ENCODE assay signal across 12 cellular contexts in the genomic region with DNA sequence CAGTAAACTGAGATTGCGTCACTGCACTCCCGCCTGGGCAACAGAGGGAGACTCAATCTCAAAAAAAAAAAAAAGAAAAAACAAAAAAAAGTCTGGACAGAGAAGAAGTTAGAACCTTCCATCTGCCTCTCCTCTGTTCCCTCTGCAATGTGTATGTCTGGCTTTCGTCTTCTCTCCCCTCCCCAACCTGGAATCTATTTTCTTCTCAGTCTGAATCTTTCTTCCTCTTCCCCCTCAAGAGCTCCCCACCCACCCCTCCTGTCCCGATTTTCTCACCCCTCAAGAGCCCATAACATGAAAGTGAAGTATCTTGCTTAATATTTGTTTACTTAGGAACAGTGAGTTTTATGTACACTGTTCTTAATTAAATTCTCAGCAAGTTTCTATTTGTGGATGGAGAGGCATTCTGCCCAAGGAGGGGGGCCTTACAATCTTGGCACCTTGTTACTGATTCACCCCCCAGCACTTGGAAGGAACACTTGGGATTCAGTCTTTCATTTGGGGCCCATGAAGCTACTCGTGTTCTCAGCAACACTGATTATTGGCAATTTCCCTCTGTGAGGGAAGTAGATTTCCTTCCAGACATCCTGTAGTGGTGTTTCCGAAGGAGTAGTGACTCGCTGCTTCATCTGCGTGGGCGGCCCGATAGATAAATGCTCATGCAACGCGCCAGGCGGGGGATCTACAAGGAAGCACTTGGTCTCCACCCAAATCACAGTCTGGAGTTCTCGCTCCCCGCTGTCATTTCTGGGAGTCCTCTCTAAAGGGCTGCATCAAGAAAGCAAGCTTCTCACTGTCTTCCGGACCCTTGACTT.
DNase-seq lines count a peak whose midpoint lies in the region; ATAC-seq, FAIRE-seq and TF ChIP-seq lines count a peak whose summit lies in the region.
"Had no signal": no experiment of that assay in that cellular context is flagged by ENCODE, and none has a peak within 500 bp of the region (broad histone marks: within the 10 kb centered on the region; RNA-seq: fewer than 3 reads in every experiment).

No MANE protein-coding gene starts in this region.

- H4K20me1 ChIP-seq in GM23248 (ENCODE audit: insufficient read depth) (no peaks in the 10 kb centered on the region), K562 (replicated peaks; ENCODE audit: control insufficient read depth, insufficient read depth, low read length) (0 out of 2 replicates have a peak, but pooled peaks cover 4% of the 10 kb centered on the region), smooth muscle cell (ENCODE audit: low read depth) (no peaks in the 10 kb centered on the region)

- H2AFZ ChIP-seq in GM23248 (peak overlapping the region; percentile 66), K562 (ENCODE audit: low read depth, low read length) (no peak overlapping the region), smooth muscle cell (ENCODE audit: low read depth) (no peak overlapping the region)

- intact Hi-C loops in K562 (cut with micrococcal nuclease): no loop called here

- peak overlapping the region; percentile 81 for H3K4me2 ChIP-seq in GM23248 (ENCODE audit: unreplicated experiment)
- no peak overlapping the region for H3K4me2 ChIP-seq in K562 (ENCODE audit: insufficient read depth, low read length)
- peak overlapping the region; percentile 35 for H3K4me2 ChIP-seq in smooth muscle cell

- no TSS peak for BruUV-seq in K562 (replicated peaks; lab: Mats Ljungman, UMichigan)

- H3K27ac ChIP-seq in GM23248 (peak overlapping the region; percentile 18; the same call in 1 of the 2 replicates), K562 (ENCODE audit: extremely low read depth, low read depth, low read length) (no peak overlapping the region), smooth muscle cell (ENCODE audit: low read depth) (peak overlapping the region; percentile 66)
- H3K27ac ChIP-seq: esophagus squamous epithelium, suprapubic skin had no signal

- TF ChIP-seq POLR2A in K562 (conservative IDR thresholded peaks at IDR 0.05): no peak

- CTCF ChIA-PET in K562 (lab: Yijun Ruan, JAX; ENCODE audit: low intra/inter-chr PET ratio): no interaction called here

- H3K9me1 ChIP-seq in K562 (ENCODE audit: control insufficient read depth, insufficient read depth, low read length): no peaks in the 10 kb centered on the region

- H3K36me3 ChIP-seq in GM23248 (ENCODE audit: low read depth) (no peaks in the 10 kb centered on the region), K562 (ENCODE audit: control insufficient read depth, insufficient read depth, low read length) (no peaks in the 10 kb centered on the region), smooth muscle cell (ENCODE audit: low read depth) (no peaks in the 10 kb centered on the region)
- H3K36me3 ChIP-seq: esophagus squamous epithelium, suprapubic skin had no signal

- H3K9me3 ChIP-seq in GM23248 (ENCODE audit: low read depth) (no peaks in the 10 kb centered on the region), K562 (replicated peaks; ENCODE audit: control insufficient read depth, insufficient read depth, low read depth, low read length) (no peaks in the 10 kb centered on the region), smooth muscle cell (replicated peaks; ENCODE audit: low read depth) (no peaks in the 10 kb centered on the region)
- H3K9me3 ChIP-seq: suprapubic skin had no signal

- no peak for FAIRE-seq in K562 (lab: Jason Lieb, UNC)
- FAIRE-seq: colon had no signal

- DNase-seq in GM23248: peak; percentile 96
- DNase-seq in K562 (ENCODE audit: extremely low read depth in 1 of 4, low spot score in 3 of 4): peak in 1 of 4 experiments; percentile 32
- peak; percentile 16 for DNase-seq in hepatic stellate cell (ENCODE audit: low spot score)
- no peak for DNase-seq in smooth muscle cell (lab: John Stamatoyannopoulos, UW; ENCODE audit: unreplicated experiment)
- DNase-seq in CD1c-positive myeloid dendritic cell (ENCODE audit: extremely low spot score): no peak
- DNase-seq: Caco-2, esophagus squamous epithelium, NCI-H2029 treated with DMSO at 0.1 percent for 48 hours had no signal

- no peak for TF ChIP-seq RAD21 in K562 (CRISPR knock-in tag; conservative IDR thresholded peaks at IDR 0.05 in 1 of 2, IDR thresholded peaks at IDR 0.05 in 1 of 2)

- H3K27me3 ChIP-seq in GM23248 (replicated peaks; ENCODE audit: insufficient read depth) (no peaks in the 10 kb centered on the region), K562 (ENCODE audit: control insufficient read depth in 2 of 2, insufficient read depth in 2 of 2, low read length in 2 of 2) (peaks cover 5 to 24% of the 10 kb centered on the region in 2 experiments; a peak in 4 of 5 replicates), smooth muscle cell (ENCODE audit: low read depth) (no peaks in the 10 kb centered on the region)

- peak overlapping the region; percentile 23 for H3K4me3 ChIP-seq in GM23248
- no peak overlapping the region for H3K4me3 ChIP-seq in K562
- no peak overlapping the region for H3K4me3 ChIP-seq in smooth muscle cell
- H3K4me3 ChIP-seq: esophagus squamous epithelium, suprapubic skin had no signal

- H3K9ac ChIP-seq in GM23248 (no peak overlapping the region; the same call in 1 of the 2 replicates), K562 (ENCODE audit: insufficient read depth in 1 of 2, low read depth in 2 of 2, low read length in 2 of 2) (no peak overlapping the region), smooth muscle cell (ENCODE audit: low read depth) (no peak overlapping the region)

- in situ Hi-C loops in GM23248 (cut with MboI) (no loop called here), K562 (cut with MboI) (no loop called here)

- WGBS in GM23248 (ENCODE audit: low coverage in 1 of 2, low lambda C conversion rate in 2 of 2, missing lambda C conversion rate in 2 of 2), 2 experiments: 4% methylated on average over 15 to 16 of the region's 16 CpGs
- 0% methylated on average over 13 of the region's 16 CpGs for WGBS in K562 (ENCODE audit: insufficient coverage, low coverage, missing lambda C conversion rate)
- 27% methylated on average over 16 of the region's 16 CpGs for WGBS in smooth muscle cell (ENCODE audit: low lambda C conversion rate)

- POLR2A ChIA-PET in K562 (lab: Yijun Ruan, JAX): interaction anchor here (0.7 kb wide), 1 partner anchor 16 kb away, joined by 3 read pairs; no protein-coding TSS in a partner anchor

- H3F3A ChIP-seq in GM23248 (ENCODE audit: insufficient read depth) (peaks cover 17% of the 10 kb centered on the region; the same call in 1 of the 2 replicates), smooth muscle cell (ENCODE audit: low read depth) (no peaks in the 10 kb centered on the region)

- no peak for TF ChIP-seq EP300 in K562 (IDR thresholded peaks at IDR 0.05; ENCODE audit: low read length)

- ATAC-seq in K562 (no peak), HG02642 (IDR thresholded peaks at IDR 0.05; ENCODE audit: poor library complexity, unreplicated experiment) (no peak), HG02571 (IDR thresholded peaks at IDR 0.05; ENCODE audit: unreplicated experiment) (no peak)

- H3K4me1 ChIP-seq in GM23248 (ENCODE audit: insufficient read depth) (peaks cover 29% of the 10 kb centered on the region), K562 (replicated peaks in 1 of 2; ENCODE audit: control insufficient read depth in 2 of 2, insufficient read depth in 2 of 2, low read length in 2 of 2) (peaks cover 0 to 7% of the 10 kb centered on the region in 2 experiments; a peak in 2 of 5 replicates), smooth muscle cell (ENCODE audit: low read depth) (peaks cover 6% of the 10 kb centered on the region)
- H3K4me1 ChIP-seq: Caco-2 had no signal

- H3K9me2 ChIP-seq in GM23248 (ENCODE audit: insufficient read depth): no peaks in the 10 kb centered on the region

- H3K79me2 ChIP-seq in GM23248 (ENCODE audit: insufficient read depth): no peaks in the 10 kb centered on the region
- H3K79me2 ChIP-seq in K562 (ENCODE audit: control insufficient read depth, insufficient read depth, low read length): no peaks in the 10 kb centered on the region
- no peaks in the 10 kb centered on the region for H3K79me2 ChIP-seq in smooth muscle cell (ENCODE audit: low read depth)

- TF ChIP-seq CTCF in K562 (IDR thresholded peaks at IDR 0.05 in 2 of 3, conservative IDR thresholded peaks at IDR 0.05 in 1 of 3; ENCODE audit: insufficient read depth in 2 of 3, low read depth in 1 of 3, low read length in 3 of 3) (no peak), smooth muscle cell (IDR thresholded peaks at IDR 0.05; ENCODE audit: borderline replicate concordance, insufficient read depth, poor library complexity, severe bottlenecking) (no peak)

TF ChIP-seq in K562, 482 proteins besides CTCF, POLR2A, EP300 and RAD21:
- TF ChIP-seq EGR1 (conservative IDR thresholded peaks at IDR 0.05) (peak; percentile 86), BMI1 (IDR thresholded peaks at IDR 0.05; ENCODE audit: low read length) (no peak), ZNF583 (CRISPR knock-in tag; IDR thresholded peaks at IDR 0.05) (no peak), BACH1 (tag; IDR thresholded peaks at IDR 0.05) (no peak), ZNF232 (CRISPR knock-in tag; IDR thresholded peaks at IDR 0.05) (no peak), ZBTB7A (IDR thresholded peaks at IDR 0.05; ENCODE audit: borderline replicate concordance, control insufficient read depth, low read depth, low read length) (no peak)
- TF ChIP-seq, protein P1, sequence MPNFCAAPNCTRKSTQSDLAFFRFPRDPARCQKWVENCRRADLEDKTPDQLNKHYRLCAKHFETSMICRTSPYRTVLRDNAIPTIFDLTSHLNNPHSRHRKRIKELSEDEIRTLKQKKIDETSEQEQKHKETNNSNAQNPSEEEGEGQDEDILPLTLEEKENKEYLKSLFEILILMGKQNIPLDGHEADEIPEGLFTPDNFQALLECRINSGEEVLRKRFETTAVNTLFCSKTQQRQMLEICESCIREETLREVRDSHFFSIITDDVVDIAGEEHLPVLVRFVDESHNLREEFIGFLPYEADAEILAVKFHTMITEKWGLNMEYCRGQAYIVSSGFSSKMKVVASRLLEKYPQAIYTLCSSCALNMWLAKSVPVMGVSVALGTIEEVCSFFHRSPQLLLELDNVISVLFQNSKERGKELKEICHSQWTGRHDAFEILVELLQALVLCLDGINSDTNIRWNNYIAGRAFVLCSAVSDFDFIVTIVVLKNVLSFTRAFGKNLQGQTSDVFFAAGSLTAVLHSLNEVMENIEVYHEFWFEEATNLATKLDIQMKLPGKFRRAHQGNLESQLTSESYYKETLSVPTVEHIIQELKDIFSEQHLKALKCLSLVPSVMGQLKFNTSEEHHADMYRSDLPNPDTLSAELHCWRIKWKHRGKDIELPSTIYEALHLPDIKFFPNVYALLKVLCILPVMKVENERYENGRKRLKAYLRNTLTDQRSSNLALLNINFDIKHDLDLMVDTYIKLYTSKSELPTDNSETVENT (CRISPR knock-in tag; IDR thresholded peaks at IDR 0.05): no peak
TF ChIP-seq in K562: peak in this region for 1.

Comparison
In these comparisons a context has a peak if more than half of its experiments do, and no peak if none do; other contexts are left out.
1. DNase-seq: peak in GM23248 (single experiment) and hepatic stellate cell (single experiment); none in smooth muscle cell (single experiment) and CD1c-positive myeloid dendritic cell (single experiment).